ENCODE assay signal across 19 cellular contexts in genomic region chr11:117591316-117592039, GRCh38.
DNase-seq lines count a peak whose midpoint lies in the region; ATAC-seq lines count a peak whose summit lies in the region.
"Had no signal": no experiment of that assay in that cellular context is flagged by ENCODE, and none has a peak within 500 bp of the region (broad histone marks: within the 10 kb centered on the region; RNA-seq: fewer than 3 reads in every experiment).

No MANE protein-coding gene starts in this region.

- no peak for ATAC-seq in GM21381 (IDR thresholded peaks at IDR 0.05; ENCODE audit: unreplicated experiment)
- ATAC-seq: GM12878 had no signal

- peak overlapping the region; percentile 40 for H3K27ac ChIP-seq in substantia nigra (ENCODE audit: low read depth, low read length, poor library complexity, severe bottlenecking)
- H3K27ac ChIP-seq: GM23248, HL-60, Peyer's patch had no signal

- peak; percentile 28 for DNase-seq in activated effector memory CD4-positive, alpha-beta T cell treated with anti-CD3 and anti-CD28 coated beads, Interleukin-2, amount 50 U/mL, for 16 hours
- no peak for DNase-seq in activated effector memory CD4-positive, alpha-beta T cell treated with Interleukin-2 at 50 U/mL for 16 hours
- DNase-seq in globus pallidus (ENCODE audit: low spot score), result peak; percentile 72
- peak; percentile 90 for DNase-seq in pons (ENCODE audit: low spot score)
- peak in 2 of 49 donors; percentile 41 to 57 for DNase-seq in substantia nigra (lab: John Stamatoyannopoulos, UW)
- DNase-seq in stimulated activated CD4-positive, alpha-beta T cell treated with anti-CD3 and anti-CD28 coated beads, Interleukin-15, amount 100 ng/mL, for 24 hours, result no peak
- DNase-seq in stimulated activated CD8-positive, alpha-beta memory T cell treated with anti-CD3 and anti-CD28 coated beads, Interleukin-4, amount 100 ng/mL, for 48 hours, result no peak
- DNase-seq: GM23248, KBM-7, NCI-H1092, NCI-H1436, NCI-H2029, NCI-H2171 treated with DMSO at 0.1 percent for 48 hours, NCI-H524 treated with DMSO at 0.1 percent for 48 hours, NCI-H82 had no signal

Comparison
In these comparisons a context has a peak if more than half of its experiments do, and no peak if none do; other contexts are left out.
1. DNase-seq: peak in activated effector memory CD4-positive, alpha-beta T cell treated with anti-CD3 and anti-CD28 coated beads, Interleukin-2, amount 50 U/mL, for 16 hours (single experiment), globus pallidus (single experiment) and pons (single experiment); none in activated effector memory CD4-positive, alpha-beta T cell treated with Interleukin-2 at 50 U/mL for 16 hours (single experiment), stimulated activated CD4-positive, alpha-beta T cell treated with anti-CD3 and anti-CD28 coated beads, Interleukin-15, amount 100 ng/mL, for 24 hours (single experiment) and stimulated activated CD8-positive, alpha-beta memory T cell treated with anti-CD3 and anti-CD28 coated beads, Interleukin-4, amount 100 ng/mL, for 48 hours (single experiment).